In the genomic region with DNA sequence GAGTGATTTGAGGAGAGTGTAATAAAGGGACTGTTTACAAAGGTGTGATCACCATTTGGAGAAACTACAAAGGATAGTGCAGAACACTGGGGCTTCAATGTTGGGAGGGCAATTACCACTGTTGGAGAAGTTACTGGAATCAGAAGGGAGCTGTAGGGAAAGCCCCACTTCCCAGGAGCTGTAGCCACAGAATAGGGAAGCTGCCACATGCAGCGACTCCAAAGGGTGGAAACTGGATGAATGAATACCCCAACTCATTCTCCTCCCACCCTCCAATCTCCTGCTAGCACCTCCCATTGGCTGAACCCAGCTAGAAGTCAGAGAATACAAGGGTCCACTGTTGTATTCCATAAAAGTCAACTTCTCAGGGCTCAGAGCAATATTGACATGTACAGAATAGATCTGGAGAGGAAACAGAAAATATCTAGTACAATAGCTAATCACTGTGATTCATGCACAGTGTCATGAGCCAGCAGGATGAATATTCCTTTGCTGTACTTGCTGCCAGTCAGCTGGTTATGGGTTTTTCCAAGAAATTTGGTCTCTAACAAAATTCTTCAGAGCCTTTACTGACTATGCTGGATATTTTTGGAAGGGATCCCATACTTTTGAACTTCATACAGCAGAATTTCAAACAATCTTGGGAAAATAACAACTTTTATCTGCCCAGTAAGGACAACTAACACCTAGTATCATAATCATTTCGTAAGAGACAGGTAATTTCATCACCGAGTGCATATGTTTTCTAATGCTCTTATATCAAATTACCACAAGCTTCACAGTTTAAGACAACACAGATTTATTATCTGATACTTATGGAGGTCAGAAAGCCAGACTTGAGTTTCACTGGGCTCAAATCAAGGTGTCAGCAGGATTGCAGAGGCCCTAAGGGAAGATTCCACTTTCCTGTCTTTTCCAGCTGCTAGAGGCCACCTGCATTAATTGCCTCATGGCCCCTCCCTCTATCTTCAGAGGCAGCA, we compare ENCODE assay signal across 1 cellular context.
TF ChIP-seq lines count a peak whose summit lies in the region.

No MANE protein-coding gene starts in this region.

TF ChIP-seq in IMR-90, 13 proteins besides CTCF, POLR2A, EP300 and RAD21:
- no peak for TF ChIP-seq CHD1 (IDR thresholded peaks at IDR 0.05; ENCODE audit: low read depth, low read length)
- TF ChIP-seq CEBPB (IDR thresholded peaks at IDR 0.05; ENCODE audit: low read depth, low read length) = peak; percentile 18; the same call in 1 of the 2 replicates
